In genomic region chr5:133472829-133473228, GRCh38 we compare ENCODE assay signal across 22 cellular contexts.
"Had no signal": no experiment of that assay in that cellular context is flagged by ENCODE, and none has a peak within 500 bp of the region (broad histone marks: within the 10 kb centered on the region; RNA-seq: fewer than 3 reads in every experiment).

No MANE protein-coding gene starts in this region.

- H3K9me3 ChIP-seq: esophagus squamous epithelium, left lung, psoas muscle, right lobe of liver, tibial artery, upper lobe of left lung, uterus had no signal

- H3K4me1 ChIP-seq: left lung, psoas muscle, right lobe of liver, tibial artery, upper lobe of left lung, uterus had no signal

- H3K36me3 Mint-ChIP-seq: immature natural killer cell; naive thymus-derived CD4-positive, alpha-beta T cell; stimulated activated effector memory CD8-positive, alpha-beta T cell treated with anti-CD3 and anti-CD28 coated beads, Interleukin-12 subunit alpha, Interleukin-12 subunit beta, amount 100 ng/mL, for 72 hours had no signal

- ATAC-seq: left lung; naive thymus-derived CD4-positive, alpha-beta T cell; psoas muscle; stimulated activated effector memory CD8-positive, alpha-beta T cell treated with anti-CD3 and anti-CD28 coated beads, Interleukin-12 subunit alpha, Interleukin-12 subunit beta, amount 100 ng/mL, for 72 hours; stimulated activated naive CD8-positive, alpha-beta T cell treated with anti-CD3 and anti-CD28 coated beads, Interleukin-15, Interleukin-2, amounts not matched to agents 100 U/mL and 50 U/mL, for 24 hours had no signal

- H3K4me3 ChIP-seq: dorsolateral prefrontal cortex, esophagus squamous epithelium, left lung, lung, psoas muscle, right lobe of liver, tibial artery, upper lobe of left lung, uterus had no signal

- H3K27ac Mint-ChIP-seq: immature natural killer cell; naive thymus-derived CD4-positive, alpha-beta T cell; nephron progenitor cell; stimulated activated effector memory CD8-positive, alpha-beta T cell treated with anti-CD3 and anti-CD28 coated beads, Interleukin-12 subunit alpha, Interleukin-12 subunit beta, amount 100 ng/mL, for 72 hours had no signal

- H3K27me3 ChIP-seq: dorsolateral prefrontal cortex, right lobe of liver, upper lobe of left lung, uterus had no signal

- H3K36me3 ChIP-seq: esophagus squamous epithelium, left lung, right lobe of liver, tibial artery, upper lobe of left lung, uterus had no signal

- H3K27ac ChIP-seq: dorsolateral prefrontal cortex, epithelial cell of prostate, left lung, psoas muscle, right lobe of liver, tibial artery, upper lobe of left lung, uterus had no signal

- H3K9me3 Mint-ChIP-seq: immature natural killer cell; nephron progenitor cell; stimulated activated effector memory CD8-positive, alpha-beta T cell treated with anti-CD3 and anti-CD28 coated beads, Interleukin-12 subunit alpha, Interleukin-12 subunit beta, amount 100 ng/mL, for 72 hours had no signal

- H3K4me3 Mint-ChIP-seq: immature natural killer cell; naive thymus-derived CD4-positive, alpha-beta T cell; nephron progenitor cell; stimulated activated effector memory CD8-positive, alpha-beta T cell treated with anti-CD3 and anti-CD28 coated beads, Interleukin-12 subunit alpha, Interleukin-12 subunit beta, amount 100 ng/mL, for 72 hours had no signal

- DNase-seq: cortex of kidney; dorsolateral prefrontal cortex; effector CD8-positive, alpha-beta T cell; esophagus squamous epithelium; foreskin fibroblast; immature natural killer cell; left lung; mesendoderm; naive thymus-derived CD4-positive, alpha-beta T cell; nephron progenitor cell; psoas muscle; retina; right lobe of liver; stimulated activated CD4-positive, alpha-beta T cell treated with anti-CD3 and anti-CD28 coated beads, Interleukin-4, amount 100 ng/mL, for 1 hour; stimulated activated CD8-positive, alpha-beta memory T cell treated with anti-CD3 and anti-CD28 coated beads, Interleukin-4, amount 100 ng/mL, for 48 hours; stimulated activated naive CD8-positive, alpha-beta T cell treated with anti-CD3 and anti-CD28 coated beads, Interleukin-15, Interleukin-2, amounts not matched to agents 100 U/mL and 50 U/mL, for 24 hours; tibial artery; upper lobe of left lung; uterus had no signal
